Comparison of ENCODE assay signal across 1 cellular context in genomic region chr9:27573699-27574265, GRCh38.
TF ChIP-seq lines count a peak whose summit lies in the region.

No MANE protein-coding gene starts in this region.

TF ChIP-seq in A549, 52 proteins besides CTCF, POLR2A, EP300 and RAD21 (continued from another document):
- no peak for TF ChIP-seq USF2 (IDR thresholded peaks at IDR 0.05)
- TF ChIP-seq HMGXB4 (CRISPR knock-in tag; IDR thresholded peaks at IDR 0.05; ENCODE audit: borderline replicate concordance) = no peak
- peak; percentile 29; the same call in 1 of the 3 replicates for TF ChIP-seq BCL3 (IDR thresholded peaks at IDR 0.05)
- no peak for TF ChIP-seq JUNB (IDR thresholded peaks at IDR 0.05)
- TF ChIP-seq FOSL2 (IDR thresholded peaks at IDR 0.05) = no peak
- TF ChIP-seq FOSL2 (CRISPR knock-in tag; IDR thresholded peaks at IDR 0.05) = peak; percentile 62
- no peak for TF ChIP-seq ESRRA (IDR thresholded peaks at IDR 0.05; ENCODE audit: borderline replicate concordance, low read length)
- no peak for TF ChIP-seq SMC3 (IDR thresholded peaks at IDR 0.05)
- no peak for TF ChIP-seq TFCP2L1 (CRISPR knock-in tag; IDR thresholded peaks at IDR 0.05)
- no peak for TF ChIP-seq ELK1 (IDR thresholded peaks at IDR 0.05; ENCODE audit: low read depth, low read length)
- no peak for TF ChIP-seq NFE2L2 (conservative IDR thresholded peaks at IDR 0.05; ENCODE audit: low read length)
- TF ChIP-seq HOXA7 (CRISPR knock-in tag; IDR thresholded peaks at IDR 0.05) = no peak
- TF ChIP-seq MYC (IDR thresholded peaks at IDR 0.05; ENCODE audit: borderline replicate concordance, low read length) = no peak; the same call in 1 of the 2 replicates
- TF ChIP-seq NPAS2 (CRISPR knock-in tag; IDR thresholded peaks at IDR 0.05; ENCODE audit: borderline replicate concordance) = no peak
- peak; percentile 45; the same call in 1 of the 2 replicates for TF ChIP-seq PHF8 (IDR thresholded peaks at IDR 0.05; ENCODE audit: borderline replicate concordance, low read depth)
- TF ChIP-seq E2F6 (IDR thresholded peaks at IDR 0.05; ENCODE audit: borderline replicate concordance, low read depth) = peak; percentile 75; the same call in 1 of the 2 replicates
- TF ChIP-seq MAFK (IDR thresholded peaks at IDR 0.05; ENCODE audit: partially characterized antibody) = no peak
- peak; percentile 31 to 49; a peak in 1 of 5 replicates for TF ChIP-seq JUN (IDR thresholded peaks at IDR 0.05)
- TF ChIP-seq REST (IDR thresholded peaks at IDR 0.05) = no peak
- TF ChIP-seq RNF2 (IDR thresholded peaks at IDR 0.05; ENCODE audit: borderline replicate concordance, low read depth) = no peak
- TF ChIP-seq POLR2AphosphoS2 (conservative IDR thresholded peaks at IDR 0.05; ENCODE audit: low read length) = no peak
TF ChIP-seq in A549: peak in this region for 9.
